21 cellular contexts compared by ENCODE assay signal in the genomic region with DNA sequence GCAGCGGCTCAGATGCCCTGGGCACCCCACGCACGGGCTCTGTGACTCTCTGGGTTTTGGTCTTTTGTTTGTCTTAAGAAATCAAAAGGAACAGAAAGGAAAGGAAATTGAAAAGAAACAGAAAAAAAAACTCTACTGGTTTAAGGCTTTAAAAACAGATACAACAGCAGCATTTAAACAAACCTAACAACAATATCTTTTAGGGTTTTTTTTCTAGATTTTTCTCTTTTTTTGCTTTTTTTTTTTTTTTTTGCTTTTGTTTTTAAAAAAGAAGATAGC. TPM values are rescaled to one million over a fixed set of nuclear protein-coding genes. Genes with fewer than 3 reads are reported as not detected.
A peak's percentile ranks its signal among the peaks of the same experiment; 100 is the strongest.
DNase-seq lines count a peak whose midpoint lies in the region; ATAC-seq and TF ChIP-seq lines count a peak whose summit lies in the region.
"Had no signal": no experiment of that assay in that cellular context is flagged by ENCODE, and none has a peak within 500 bp of the region (broad histone marks: within the 10 kb centered on the region; RNA-seq: fewer than 3 reads in every experiment).

No MANE protein-coding gene starts in this region.

- no peaks in the 10 kb centered on the region for H3K79me2 ChIP-seq in smooth muscle cell (ENCODE audit: low read depth)

- H3K27me3 ChIP-seq in thoracic aorta (replicated peaks; ENCODE audit: insufficient read depth), result no peaks in the 10 kb centered on the region
- no peaks in the 10 kb centered on the region for H3K27me3 ChIP-seq in smooth muscle cell (ENCODE audit: low read depth)

- H3K27ac Mint-ChIP-seq in HFFc6 (no peak overlapping the region), nephron progenitor cell (peak overlapping the region; percentile 20), T-helper 17 cell (no peak overlapping the region)
- H3K27ac Mint-ChIP-seq: activated B cell treated with CpG ODN at 0.5 μM for 24 hours; activated CD8-positive, alpha-beta T cell treated with anti-CD3 and anti-CD28 coated beads for 36 hours had no signal

- 82% methylated on average over 3 of the region's 3 CpGs for WGBS in smooth muscle cell (ENCODE audit: low lambda C conversion rate)

- no peaks in the 10 kb centered on the region for H3K36me3 Mint-ChIP-seq in HFFc6 (ENCODE audit: low read depth)
- no peaks in the 10 kb centered on the region for H3K36me3 Mint-ChIP-seq in nephron progenitor cell (ENCODE audit: low read depth)
- no peaks in the 10 kb centered on the region for H3K36me3 Mint-ChIP-seq in T-helper 17 cell (ENCODE audit: low read depth)

- no peak overlapping the region for H3K4me2 ChIP-seq in smooth muscle cell

- H3K9me3 ChIP-seq in thoracic aorta (no peaks in the 10 kb centered on the region), T-helper 17 cell (ENCODE audit: control insufficient read depth, low read length, poor library complexity, severe bottlenecking) (no peaks in the 10 kb centered on the region), smooth muscle cell (replicated peaks; ENCODE audit: low read depth) (no peaks in the 10 kb centered on the region)
- H3K9me3 ChIP-seq: Caco-2 had no signal

- no peaks in the 10 kb centered on the region for H3K36me3 ChIP-seq in thoracic aorta
- H3K36me3 ChIP-seq in smooth muscle cell (ENCODE audit: low read depth), result no peaks in the 10 kb centered on the region

- H3F3A ChIP-seq in smooth muscle cell (ENCODE audit: low read depth), result no peaks in the 10 kb centered on the region

- H3K4me3 Mint-ChIP-seq in HFFc6 (peak overlapping the region; percentile 39; the same call in 1 of the 2 replicates), nephron progenitor cell (no peak overlapping the region), T-helper 17 cell (no peak overlapping the region)
- H3K4me3 Mint-ChIP-seq: activated B cell treated with CpG ODN at 0.5 μM for 24 hours; activated CD8-positive, alpha-beta T cell treated with anti-CD3 and anti-CD28 coated beads for 36 hours; neural crest cell had no signal

- DNase-seq in HFFc6 (no peak), caudate nucleus (lab: John Stamatoyannopoulos, UW) (no peak), nephron progenitor cell (no peak), thoracic aorta (ENCODE audit: low spot score) (no peak), T-helper 17 cell (no peak), smooth muscle cell (lab: John Stamatoyannopoulos, UW; ENCODE audit: unreplicated experiment) (no peak)
- DNase-seq: activated B cell treated with CpG ODN at 0.5 μM for 24 hours; activated CD8-positive, alpha-beta T cell treated with anti-CD3 and anti-CD28 coated beads for 36 hours; activated naive CD4-positive, alpha-beta T cell; activated T-cell treated with anti-CD3 and anti-CD28 coated beads, Interleukin-2, amount 50 U/mL, for 1 hour; amniotic stem cell; Caco-2; effector CD8-positive, alpha-beta T cell; NCI-H1417; NCI-H524 treated with DMSO at 0.1 percent for 48 hours had no signal

- H3K4me3 ChIP-seq in thoracic aorta (peak overlapping the region; percentile 59), smooth muscle cell (no peak overlapping the region)
- H3K4me3 ChIP-seq: SK-N-MC had no signal

- H3K9ac ChIP-seq in smooth muscle cell (ENCODE audit: low read depth), result no peak overlapping the region

- no peaks in the 10 kb centered on the region for H4K20me1 ChIP-seq in smooth muscle cell (ENCODE audit: low read depth)

- H3K4me1 Mint-ChIP-seq in HFFc6 (ENCODE audit: low read depth), result 0 out of 2 replicates have a peak, but pooled peaks cover 6% of the 10 kb centered on the region
- H3K4me1 Mint-ChIP-seq in nephron progenitor cell, result peaks cover 26% of the 10 kb centered on the region
- H3K4me1 Mint-ChIP-seq in T-helper 17 cell, result peaks cover 11% of the 10 kb centered on the region
- H3K4me1 Mint-ChIP-seq: activated B cell treated with CpG ODN at 0.5 μM for 24 hours had no signal

- H2AFZ ChIP-seq in smooth muscle cell (ENCODE audit: low read depth), result no peak overlapping the region

- ATAC-seq in thoracic aorta (ENCODE audit: insufficient number of reproducible peaks, low FRiP score, low read depth) (no peak), T-helper 17 cell (no peak), GM21367 (IDR thresholded peaks at IDR 0.05; ENCODE audit: unreplicated experiment) (no peak)
- ATAC-seq: activated CD8-positive, alpha-beta T cell treated with anti-CD3 and anti-CD28 coated beads for 36 hours had no signal

- H3K4me1 ChIP-seq in thoracic aorta (ENCODE audit: control insufficient read depth in 1 of 2, low read depth in 2 of 2) (peaks cover 8 to 9% of the 10 kb centered on the region in 2 donors), smooth muscle cell (ENCODE audit: low read depth) (peaks cover 8% of the 10 kb centered on the region)
- H3K4me1 ChIP-seq: Caco-2 had no signal

- no peak for TF ChIP-seq CTCF in HFFc6 (IDR thresholded peaks at IDR 0.05)
- no peak for TF ChIP-seq CTCF in nephron progenitor cell (IDR thresholded peaks at IDR 0.05)
- TF ChIP-seq CTCF in thoracic aorta (IDR thresholded peaks at IDR 0.05), result no peak
- TF ChIP-seq CTCF in smooth muscle cell (IDR thresholded peaks at IDR 0.05; ENCODE audit: borderline replicate concordance, insufficient read depth, poor library complexity, severe bottlenecking), result no peak

- H3K9me3 Mint-ChIP-seq in HFFc6, result no peaks in the 10 kb centered on the region
- H3K9me3 Mint-ChIP-seq in nephron progenitor cell, result no peaks in the 10 kb centered on the region
- H3K9me3 Mint-ChIP-seq: activated B cell treated with CpG ODN at 0.5 μM for 24 hours; activated CD8-positive, alpha-beta T cell treated with anti-CD3 and anti-CD28 coated beads for 36 hours; neural crest cell had no signal

- H3K27me3 Mint-ChIP-seq in HFFc6 (ENCODE audit: insufficient read depth) (peaks cover 42% of the 10 kb centered on the region), nephron progenitor cell (ENCODE audit: low read depth, poor library complexity) (peaks cover 23% of the 10 kb centered on the region), T-helper 17 cell (peaks cover 22% of the 10 kb centered on the region)
- H3K27me3 Mint-ChIP-seq: activated CD8-positive, alpha-beta T cell treated with anti-CD3 and anti-CD28 coated beads for 36 hours had no signal

- H3K27ac ChIP-seq in caudate nucleus (ENCODE audit: low read depth, low read length) (peak overlapping the region; percentile 62), thoracic aorta (no peak overlapping the region), smooth muscle cell (ENCODE audit: low read depth) (no peak overlapping the region)
- H3K27ac ChIP-seq: SK-N-MC had no signal

RNA-seq across cellular contexts. Expression of gene SLC22A12, which starts 17.2 kb away (rescaled TPM):
- total RNA-seq in HFFc6 (2021; fragmentation: NEBNext Ultra II Directional; extraction: Animal tissue kit (Norgen Biotek cat#: 25700)), result not detected
- total RNA-seq in thoracic aorta (not detected), T-helper 17 cell (not detected), smooth muscle cell (not detected in 2 replicates)
- polyA plus RNA-seq in smooth muscle cell, result not detected in 2 replicates
- total RNA-seq: activated B cell treated with CpG ODN at 0.5 μM for 24 hours; activated CD8-positive, alpha-beta T cell treated with anti-CD3 and anti-CD28 coated beads for 36 hours; Caco-2; left lobe of liver; neural crest cell had no signal
- polyA plus RNA-seq: esophagus, thymus had no signal

RNA-seq across cellular contexts. Expression of gene SLC22A11, which starts 52.5 kb away (rescaled TPM):
- not detected for total RNA-seq in HFFc6 (2021; fragmentation: NEBNext Ultra II Directional; extraction: Animal tissue kit (Norgen Biotek cat#: 25700))
- total RNA-seq in thoracic aorta (not detected), T-helper 17 cell (not detected), smooth muscle cell (0.18 TPM in 1 of 2 replicates, not detected in the other)
- not detected in 2 replicates for polyA plus RNA-seq in smooth muscle cell
- total RNA-seq: activated B cell treated with CpG ODN at 0.5 μM for 24 hours; activated CD8-positive, alpha-beta T cell treated with anti-CD3 and anti-CD28 coated beads for 36 hours had no signal
- polyA plus RNA-seq: esophagus had no signal
